ENCODE assay signal across 28 cellular contexts in the genomic region with DNA sequence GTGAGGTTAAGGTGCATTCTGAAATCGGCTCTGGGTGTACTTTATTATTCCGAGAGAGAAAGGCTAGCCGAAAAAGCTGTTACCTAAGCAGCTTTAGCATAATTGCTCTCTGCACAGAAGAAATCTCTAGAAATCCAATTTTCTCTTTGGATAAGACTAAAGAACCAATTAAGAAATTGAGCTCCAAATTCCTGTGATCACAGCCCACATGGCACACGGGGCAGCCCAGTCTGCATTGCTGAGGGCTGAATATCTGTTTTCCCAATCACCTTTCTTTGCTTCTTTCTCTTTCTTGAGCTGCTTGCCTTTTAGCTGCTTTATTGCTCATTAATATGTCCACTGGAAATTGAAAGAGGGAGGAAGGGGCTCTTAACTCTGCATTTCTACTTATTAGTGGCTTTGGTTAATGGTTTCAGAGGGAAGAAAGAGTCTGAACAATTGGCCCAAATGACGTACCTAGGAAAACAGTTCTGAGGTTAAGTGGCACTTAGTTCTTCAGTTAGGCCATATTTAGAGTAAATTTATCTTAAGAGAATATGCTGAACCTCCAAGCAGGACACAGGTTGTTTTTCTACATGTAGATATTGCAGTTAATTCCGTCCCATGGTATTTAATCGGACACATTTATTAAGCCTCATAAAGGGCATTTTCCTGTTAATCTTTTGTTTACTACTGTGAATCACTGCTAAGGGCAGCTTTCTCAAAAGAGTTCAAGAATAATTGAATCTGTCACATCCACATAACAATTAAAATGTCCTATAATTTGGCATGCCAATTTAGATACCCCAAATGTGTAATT.
"Had no signal": no experiment of that assay in that cellular context is flagged by ENCODE, and none has a peak within 500 bp of the region (broad histone marks: within the 10 kb centered on the region; RNA-seq: fewer than 3 reads in every experiment).

No MANE protein-coding gene starts in this region.

- H3K27me3 ChIP-seq: heart right ventricle, testis, transverse colon had no signal

- H3K4me1 ChIP-seq: heart right ventricle, lower lobe of right lung, testis, transverse colon had no signal

- ATAC-seq: activated T-cell treated with anti-CD3 and anti-CD28 coated beads, Interleukin-2, amount 50 U/mL, for 4 hours; activated T-helper 17 cell treated with anti-CD3 and anti-CD28 coated beads, Interleukin-2, amount 50 U/mL, for 72 hours; esophagus mucosa; heart right ventricle; left lobe of liver; natural killer cell; sciatic nerve; stimulated activated naive CD8-positive, alpha-beta T cell treated with anti-CD3 and anti-CD28 coated beads, Interleukin-15, Interleukin-2, amounts not matched to agents 100 U/mL and 50 U/mL, for 24 hours; WTC11 had no signal

- H3K9me3 ChIP-seq: heart right ventricle, lower lobe of right lung, testis, transverse colon had no signal

- H3K4me3 ChIP-seq: heart right ventricle, lower lobe of right lung, skin epidermis, testis, transverse colon had no signal

- DNase-seq: activated CD4-positive, alpha-beta memory T cell treated with anti-CD3 and anti-CD28 coated beads, Interleukin-2, amount 10 ng/mL, durations not matched to agents 7 days and 5 days; activated CD4-positive, alpha-beta T cell treated with anti-CD3 and anti-CD28 coated beads for 1 hour; activated CD4-positive, alpha-beta T cell treated with anti-CD3 and anti-CD28 coated beads, Interleukin-2, amount 10 ng/mL, durations not matched to agents 7 days and 5 days; activated gamma-delta T cell treated with Interleukin-2 at 50 U/mL for 16 hours; activated naive CD4-positive, alpha-beta T cell treated with anti-CD3 and anti-CD28 coated beads, Interleukin-2, amount 50 U/mL, for 16 hours; activated T-cell treated with anti-CD3 and anti-CD28 coated beads, Interleukin-2, amount 50 U/mL, for 4 hours; amniotic stem cell; caudate nucleus; cortex of kidney; foreskin fibroblast; heart right ventricle; kidney glomerular epithelial cell; lower lobe of right lung; mesenchymal stem cell; natural killer cell; posterior cingulate gyrus; stimulated activated CD4-positive, alpha-beta T cell treated with anti-CD3 and anti-CD28 coated beads, Interleukin-12 subunit alpha, Interleukin-12 subunit beta, amount 100 ng/mL, for 4 hours; stimulated activated CD4-positive, alpha-beta T cell treated with anti-CD3 and anti-CD28 coated beads, Interleukin-4, amount 100 ng/mL, for 1 hour; stimulated activated naive CD8-positive, alpha-beta T cell treated with anti-CD3 and anti-CD28 coated beads, Interleukin-15, Interleukin-2, amounts not matched to agents 100 U/mL and 50 U/mL, for 24 hours; T1000; testis; transverse colon had no signal

- H3K27ac ChIP-seq: heart right ventricle, lower lobe of right lung, skin epidermis, testis, transverse colon had no signal

- H3K36me3 ChIP-seq: transverse colon had no signal
